In genomic region chr3:197397812-197398211, GRCh38 we compare ENCODE assay signal across 19 cellular contexts.
DNase-seq lines count a peak whose midpoint lies in the region; TF ChIP-seq lines count a peak whose summit lies in the region.
"Had no signal": no experiment of that assay in that cellular context is flagged by ENCODE, and none has a peak within 500 bp of the region (broad histone marks: within the 10 kb centered on the region; RNA-seq: fewer than 3 reads in every experiment).

No MANE protein-coding gene starts in this region.

- no peaks in the 10 kb centered on the region for H3K36me3 ChIP-seq in mesenchymal stem cell (ENCODE audit: control insufficient read depth in 1 of 2, insufficient read depth in 2 of 2, low read depth in 1 of 2, low read length in 2 of 2)
- H3K36me3 ChIP-seq: HAP-1 had no signal

- no peak overlapping the region for H3K4ac ChIP-seq in mesenchymal stem cell (ENCODE audit: low read depth in 1 of 2, low read length in 2 of 2)

- no peaks in the 10 kb centered on the region for H3K36me3 Mint-ChIP-seq in type B pancreatic cell
- H3K36me3 Mint-ChIP-seq: CD4-positive, CD25-positive, alpha-beta regulatory T cell had no signal

- H4K8ac ChIP-seq in mesenchymal stem cell (ENCODE audit: low read length): no peak overlapping the region

- H3K27ac ChIP-seq in RWPE1 (peak overlapping the region; percentile 26; the same call in 1 of the 2 replicates), mesenchymal stem cell (ENCODE audit: low read length, poor library complexity, severe bottlenecking) (no peak overlapping the region)
- H3K27ac ChIP-seq: HL-60 had no signal

- POLR2A ChIA-PET in RWPE1 (lab: Yijun Ruan, JAX; ENCODE audit: low non-redundant PET): no interaction called here

- no peak overlapping the region for H2BK12ac ChIP-seq in mesenchymal stem cell (ENCODE audit: low read length in 2 of 2)

- H2BK5ac ChIP-seq in mesenchymal stem cell (ENCODE audit: low read depth, low read length, poor library complexity, severe bottlenecking): no peak overlapping the region

- TF ChIP-seq CTCF in RWPE1 (conservative IDR thresholded peaks at IDR 0.05; ENCODE audit: low read depth): no peak
- no peak for TF ChIP-seq CTCF in epithelial cell of esophagus (IDR thresholded peaks at IDR 0.05; ENCODE audit: insufficient read depth, low read depth, low read length, missing control alignments)
- TF ChIP-seq CTCF in type B pancreatic cell (conservative IDR thresholded peaks at IDR 0.05): no peak

- peaks cover 18% of the 10 kb centered on the region for H3K4me1 ChIP-seq in mesenchymal stem cell (ENCODE audit: control insufficient read depth, insufficient read depth, low read depth, low read length)
- H3K4me1 ChIP-seq: HAP-1 had no signal

- H4K91ac ChIP-seq in mesenchymal stem cell (ENCODE audit: low read length): no peak overlapping the region

- peaks cover 0 to 51% of the 10 kb centered on the region in 2 experiments for H3K27me3 ChIP-seq in mesenchymal stem cell (ENCODE audit: control insufficient read depth in 1 of 2, insufficient read depth in 1 of 2, low read length in 2 of 2)

- no peaks in the 10 kb centered on the region for H3K27me3 Mint-ChIP-seq in type B pancreatic cell

- no peak overlapping the region for H2BK15ac ChIP-seq in mesenchymal stem cell (ENCODE audit: low read depth, poor library complexity, severe bottlenecking)

- no peak overlapping the region for H3K9ac ChIP-seq in mesenchymal stem cell (ENCODE audit: low read length)

- in situ Hi-C loops in G401 (cut with HindIII; ENCODE audit: low sequenced_read_pairs): no loop called here

- H3K27ac Mint-ChIP-seq in type B pancreatic cell: no peak overlapping the region
- H3K27ac Mint-ChIP-seq: B cell; CD4-positive, CD25-positive, alpha-beta regulatory T cell had no signal

- H3K4me3 ChIP-seq in epithelial cell of esophagus (ENCODE audit: low read length) (no peak overlapping the region), mesenchymal stem cell (ENCODE audit: insufficient read depth in 1 of 2, low read depth in 1 of 2, low read length in 2 of 2) (no peak overlapping the region)
- H3K4me3 ChIP-seq: HAP-1 had no signal

- DNase-seq in G401 (ENCODE audit: low spot score) (peak; percentile 90), RWPE1 (ENCODE audit: low spot score) (no peak), epithelial cell of esophagus (ENCODE audit: low read depth) (peak; percentile 65), mesenchymal stem cell (no peak), type B pancreatic cell (ENCODE audit: extremely low spot score, unreplicated experiment) (no peak), NCI-H2227 (lab: John Stamatoyannopoulos, UW; ENCODE audit: unreplicated experiment) (no peak)
- no peak for DNase-seq in activated effector memory CD4-positive, alpha-beta T cell treated with anti-CD3 and anti-CD28 coated beads, Interleukin-2, amount 50 U/mL, for 16 hours
- DNase-seq: Caco-2; CD4-positive, CD25-positive, alpha-beta regulatory T cell; KBM-7; NCI-H1436; NCI-H2029; NCI-H2171 treated with DMSO at 0.1 percent for 48 hours; NCI-H748 treated with DMSO at 0.1 percent for 48 hours; OCI-M1; SIG-M5 had no signal

- no peak overlapping the region for H2AFZ ChIP-seq in mesenchymal stem cell (ENCODE audit: low read depth, low read length)

- no peaks in the 10 kb centered on the region for H3K9me3 Mint-ChIP-seq in type B pancreatic cell

- CTCF ChIA-PET in RWPE1 (lab: Yijun Ruan, JAX): no interaction called here

- peak overlapping the region; percentile 61 for H2AK5ac ChIP-seq in mesenchymal stem cell (ENCODE audit: low read length, severe bottlenecking)

- H3K9me3 ChIP-seq in mesenchymal stem cell (ENCODE audit: control insufficient read depth, low read length): no peaks in the 10 kb centered on the region
- H3K9me3 ChIP-seq: Caco-2, HAP-1 had no signal

- H3K4me3 Mint-ChIP-seq in type B pancreatic cell: no peak overlapping the region
- H3K4me3 Mint-ChIP-seq: B cell; CD4-positive, CD25-positive, alpha-beta regulatory T cell had no signal

- no peaks in the 10 kb centered on the region for H3K79me1 ChIP-seq in mesenchymal stem cell (replicated peaks; ENCODE audit: low read length, poor library complexity, severe bottlenecking)

- H3K4me2 ChIP-seq in mesenchymal stem cell (ENCODE audit: low read length, poor library complexity, severe bottlenecking): no peak overlapping the region

- H3K23ac ChIP-seq in mesenchymal stem cell (ENCODE audit: low read length in 2 of 2): no peak overlapping the region

- no peak overlapping the region for H3K18ac ChIP-seq in mesenchymal stem cell (ENCODE audit: low read depth in 1 of 2, low read length in 2 of 2)

- 97% methylated on average over 8 of the region's 8 CpGs for WGBS in mesenchymal stem cell

- H2BK120ac ChIP-seq in mesenchymal stem cell (ENCODE audit: low read depth, low read length): no peak overlapping the region

- H3K14ac ChIP-seq in mesenchymal stem cell (ENCODE audit: low read length in 2 of 2): no peak overlapping the region

- no peaks in the 10 kb centered on the region for H3K4me1 Mint-ChIP-seq in type B pancreatic cell (ENCODE audit: unreplicated experiment)
- H3K4me1 Mint-ChIP-seq: B cell had no signal

Comparison
In these comparisons a context has a peak if more than half of its experiments do, and no peak if none do; other contexts are left out.
1. DNase-seq: peak in G401 (single experiment) and epithelial cell of esophagus (single experiment); none in RWPE1 (single experiment), mesenchymal stem cell (single experiment), type B pancreatic cell (single experiment), activated effector memory CD4-positive, alpha-beta T cell treated with anti-CD3 and anti-CD28 coated beads, Interleukin-2, amount 50 U/mL, for 16 hours (single experiment) and NCI-H2227 (single experiment).